ENCODE assay signal across 8 cellular contexts in genomic region chr1:160032165-160032827, GRCh38. TPM values are rescaled to one million over a fixed set of nuclear protein-coding genes. Genes with fewer than 3 reads are reported as not detected.
A peak's percentile ranks its signal among the peaks of the same experiment; 100 is the strongest.
DNase-seq lines count a peak whose midpoint lies in the region; ATAC-seq and TF ChIP-seq lines count a peak whose summit lies in the region.

No MANE protein-coding gene starts in this region.

- peak; percentile 12 for ATAC-seq in GM19463 (IDR thresholded peaks at IDR 0.05; ENCODE audit: unreplicated experiment)
- ATAC-seq in upper lobe of left lung (ENCODE audit: low FRiP score in 2 of 2) = peak in 1 of 2 donors; percentile 51
- no peak for ATAC-seq in GM21619 (IDR thresholded peaks at IDR 0.05; ENCODE audit: unreplicated experiment)
- no peak for ATAC-seq in GM21515 (IDR thresholded peaks at IDR 0.05; ENCODE audit: unreplicated experiment)

- peak overlapping the region; percentile 67 to 88 (median 78) for H3K4me3 ChIP-seq in BLaER1 treated with 17β-estradiol and CSF1 and Interleukin-3, amounts not matched to agents 10 nM and 100 nM
- H3K4me3 ChIP-seq in OCI-LY1 (ENCODE audit: low read depth, low read length, poor library complexity, severe bottlenecking) = peak overlapping the region; percentile 74
- H3K4me3 ChIP-seq in upper lobe of left lung = peak overlapping the region; percentile 69 to 91 (median 80)

- DNase-seq in chondrocyte (ENCODE audit: low spot score) (no peak), lung microvascular endothelial cell (ENCODE audit: low read depth in 2 of 2) (peak; percentile 3 to 14), upper lobe of left lung (no peak)

- no peaks in the 10 kb centered on the region for H3K27me3 ChIP-seq in BLaER1 treated with 17β-estradiol and CSF1 and Interleukin-3, amounts not matched to agents 10 nM and 100 nM
- H3K27me3 ChIP-seq in OCI-LY1 (ENCODE audit: insufficient read depth, low read length) (no peaks in the 10 kb centered on the region), upper lobe of left lung (no peaks in the 10 kb centered on the region)

- TF ChIP-seq EP300 in upper lobe of left lung (IDR thresholded peaks at IDR 0.05) = no peak

- H3K27ac Mint-ChIP-seq in chondrocyte (ENCODE audit: unreplicated experiment) = peak overlapping the region; percentile 86

- peaks cover 24 to 38% (median 28%) of the 10 kb centered on the region in 10 experiments for H3K4me1 ChIP-seq in BLaER1 treated with 17β-estradiol and CSF1 and Interleukin-3, amounts not matched to agents 10 nM and 100 nM
- peaks cover 29% of the 10 kb centered on the region for H3K4me1 ChIP-seq in OCI-LY1 (ENCODE audit: insufficient read depth, low read length, severe bottlenecking)
- peaks cover 16 to 36% (median 19%) of the 10 kb centered on the region in 4 donors for H3K4me1 ChIP-seq in upper lobe of left lung

- TF ChIP-seq CTCF in OCI-LY1 (IDR thresholded peaks at IDR 0.05; ENCODE audit: low read length) (no peak), chondrocyte (IDR thresholded peaks at IDR 0.05) (no peak), upper lobe of left lung (IDR thresholded peaks at IDR 0.05) (no peak)

- no peaks in the 10 kb centered on the region for H3K9me3 ChIP-seq in BLaER1 treated with 17β-estradiol and CSF1 and Interleukin-3, amounts not matched to agents 10 nM and 100 nM (replicated peaks in 1 of 11)
- H3K9me3 ChIP-seq in OCI-LY1 (ENCODE audit: low read length) = no peaks in the 10 kb centered on the region
- H3K9me3 ChIP-seq in upper lobe of left lung = no peaks in the 10 kb centered on the region

- no peaks in the 10 kb centered on the region for H3K9me2 ChIP-seq in OCI-LY1 (ENCODE audit: low read depth, low read length)

- peak overlapping the region; percentile 30 to 69 (median 56); a peak in 19 of 22 replicates for H3K27ac ChIP-seq in BLaER1 treated with 17β-estradiol and CSF1 and Interleukin-3, amounts not matched to agents 10 nM and 100 nM
- H3K27ac ChIP-seq in OCI-LY1 (ENCODE audit: low read depth, low read length, poor library complexity, severe bottlenecking) (no peak overlapping the region), upper lobe of left lung (peak overlapping the region; percentile 64 to 83 (median 78))

- peak overlapping the region; percentile 84 to 99 (median 96) for H3K4me2 ChIP-seq in BLaER1 treated with 17β-estradiol and CSF1 and Interleukin-3, amounts not matched to agents 10 nM and 100 nM
- peak overlapping the region; percentile 73 for H3K4me2 ChIP-seq in OCI-LY1 (ENCODE audit: low read length)

- H3K36me3 ChIP-seq in BLaER1 treated with 17β-estradiol and CSF1 and Interleukin-3, amounts not matched to agents 10 nM and 100 nM = peaks cover 0 to 1% (median 0%) of the 10 kb centered on the region in 11 experiments; a peak in 1 of 22 replicates
- H3K36me3 ChIP-seq in OCI-LY1 (ENCODE audit: insufficient read depth, low read length) (peaks cover 4% of the 10 kb centered on the region; the same call in 1 of the 2 replicates), upper lobe of left lung (no peaks in the 10 kb centered on the region)

- H3K4me3 Mint-ChIP-seq in chondrocyte (ENCODE audit: unreplicated experiment) = peak overlapping the region; percentile 97

- H3K36me3 Mint-ChIP-seq in chondrocyte (ENCODE audit: low read depth) = peaks cover under 1% of the 10 kb centered on the region

- H4K20me1 ChIP-seq in BLaER1 treated with 17β-estradiol and CSF1 and Interleukin-3, amounts not matched to agents 10 nM and 100 nM = peaks cover 0 to 19% (median 0%) of the 10 kb centered on the region in 11 experiments; a peak in 4 of 22 replicates
- H4K20me1 ChIP-seq in OCI-LY1 (ENCODE audit: insufficient read depth, low read length) = no peaks in the 10 kb centered on the region

- no peaks in the 10 kb centered on the region for H3K9me3 Mint-ChIP-seq in chondrocyte (ENCODE audit: low read depth)

- H2AFZ ChIP-seq in OCI-LY1 (ENCODE audit: low read length) = peak overlapping the region; percentile 56

- peaks cover 24% of the 10 kb centered on the region for H3K27me3 Mint-ChIP-seq in chondrocyte (ENCODE audit: low read depth)

- WGBS in upper lobe of left lung, 2 donors = 2 to 3% methylated on average over 18 of the region's 18 CpGs

- peaks cover 20% of the 10 kb centered on the region for H3K4me1 Mint-ChIP-seq in chondrocyte (ENCODE audit: low read depth)

- peak overlapping the region; percentile 61 to 79 (median 76) for H3K9ac ChIP-seq in BLaER1 treated with 17β-estradiol and CSF1 and Interleukin-3, amounts not matched to agents 10 nM and 100 nM
- H3K9ac ChIP-seq in OCI-LY1 (ENCODE audit: low read length) = peak overlapping the region; percentile 67

- H3K79me2 ChIP-seq in OCI-LY1 (ENCODE audit: insufficient read depth, low read length) = no peaks in the 10 kb centered on the region

- H3F3A ChIP-seq in OCI-LY1 (ENCODE audit: insufficient read depth, low read length) = no peaks in the 10 kb centered on the region

- TF ChIP-seq POLR2A in upper lobe of left lung (IDR thresholded peaks at IDR 0.05) = no peak

RNA-seq across cellular contexts. Expression of gene PIGM, which starts 0.5 kb away (rescaled TPM):
- total RNA-seq in chondrocyte = 5.7 to 6.9 TPM (median 6.5 TPM) in 3 replicates
- 2.2 and 3.4 TPM in 2 replicates for total RNA-seq in lung microvascular endothelial cell
- 1 to 10 TPM; 2.8 to 6.5 (median 6.0) TPM for total RNA-seq in upper lobe of left lung

RNA-seq across cellular contexts. Expression of gene KCNJ10, which starts 37.7 kb away (rescaled TPM):
- total RNA-seq in chondrocyte (not detected in 3 replicates), lung microvascular endothelial cell (not detected in 2 replicates), upper lobe of left lung (under 1 TPM in 1 of 6 donors, not detected in 5; 0.11 TPM)

RNA-seq across cellular contexts. Expression of gene KCNJ9, which starts 49.0 kb away (rescaled TPM):
- total RNA-seq in chondrocyte (not detected in 3 replicates), lung microvascular endothelial cell (not detected in 2 replicates), upper lobe of left lung (not detected)

Comparison
In these comparisons a context has a peak if more than half of its experiments do, and no peak if none do; other contexts are left out.
1. DNase-seq: peak in lung microvascular endothelial cell (2 of 2); none in chondrocyte (single experiment) and upper lobe of left lung (0 of 2).
2. Peak in every context shown above with its lines, with median percentiles within 50 percentile points of each other: H3K4me3 ChIP-seq.